In the genomic region with DNA sequence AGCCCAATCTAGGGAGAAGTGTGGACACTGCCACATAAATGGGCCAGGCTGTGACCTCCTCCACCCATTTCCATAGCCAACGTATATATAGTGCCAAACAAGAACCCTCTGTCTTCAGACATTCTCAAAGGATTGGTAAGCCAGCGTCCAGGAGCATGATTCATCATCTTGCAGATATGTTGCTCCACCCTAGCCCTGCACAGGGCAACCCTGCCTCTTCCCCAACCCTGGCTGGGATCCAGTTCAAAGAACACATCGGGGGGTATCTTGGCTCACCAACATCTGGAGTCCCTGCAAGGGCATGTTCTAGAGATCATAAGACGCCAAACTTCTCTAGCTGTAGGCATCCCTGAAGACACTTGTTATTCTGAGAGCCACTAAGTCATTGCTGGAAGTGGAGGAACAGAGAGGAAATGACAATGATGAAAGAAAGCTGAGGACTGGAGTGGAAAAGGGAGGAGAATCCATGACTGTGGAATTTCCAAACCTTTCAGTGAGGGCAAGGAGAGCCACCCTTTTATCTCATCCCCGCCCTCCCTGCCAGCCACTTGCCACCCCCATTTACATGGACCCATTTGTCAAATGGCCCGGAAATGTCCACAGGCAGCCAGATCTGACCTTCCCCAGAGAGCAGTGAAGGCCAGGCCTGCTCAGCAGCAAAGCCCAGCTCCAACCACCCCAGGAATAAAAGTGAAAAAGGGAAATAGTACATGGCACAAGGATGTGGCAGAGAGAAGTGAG, we compare ENCODE assay signal across 18 cellular contexts.
A peak's percentile ranks its signal among the peaks of the same experiment; 100 is the strongest.
DNase-seq lines count a peak whose midpoint lies in the region; ATAC-seq, FAIRE-seq and TF ChIP-seq lines count a peak whose summit lies in the region.
"Had no signal": no experiment of that assay in that cellular context is flagged by ENCODE, and none has a peak within 500 bp of the region (broad histone marks: within the 10 kb centered on the region; RNA-seq: fewer than 3 reads in every experiment).

No MANE protein-coding gene starts in this region.

- CTCF ChIA-PET in activated CD4-positive, alpha-beta memory T cell treated with anti-CD3 and anti-CD28 coated beads, Interleukin-2, amount 10 ng/mL, durations not matched to agents 7 days and 5 days (lab: Charles Lee) = no interaction called here

- H3K4me1 Mint-ChIP-seq in activated CD4-positive, alpha-beta memory T cell treated with anti-CD3 and anti-CD28 coated beads, Interleukin-2, amount 10 ng/mL, durations not matched to agents 7 days and 5 days = no peaks in the 10 kb centered on the region

- H3K4me3 Mint-ChIP-seq in activated CD4-positive, alpha-beta memory T cell treated with anti-CD3 and anti-CD28 coated beads, Interleukin-2, amount 10 ng/mL, durations not matched to agents 7 days and 5 days = no peak overlapping the region
- H3K4me3 Mint-ChIP-seq: WTC11 had no signal

- intact Hi-C loops in left ventricle myocardium inferior (cut with micrococcal nuclease) = no loop called here

- H3K36me3 Mint-ChIP-seq in activated CD4-positive, alpha-beta memory T cell treated with anti-CD3 and anti-CD28 coated beads, Interleukin-2, amount 10 ng/mL, durations not matched to agents 7 days and 5 days (ENCODE audit: low read depth) = no peaks in the 10 kb centered on the region
- H3K36me3 Mint-ChIP-seq: WTC11 had no signal

- peak; percentile 37 for ATAC-seq in gastroesophageal sphincter
- ATAC-seq in GM19452 (IDR thresholded peaks at IDR 0.05; ENCODE audit: unreplicated experiment) = no peak
- ATAC-seq: WTC11 had no signal

- no peak overlapping the region for H3K27ac Mint-ChIP-seq in activated CD4-positive, alpha-beta memory T cell treated with anti-CD3 and anti-CD28 coated beads, Interleukin-2, amount 10 ng/mL, durations not matched to agents 7 days and 5 days
- H3K27ac Mint-ChIP-seq: WTC11 had no signal

- H3K9me3 ChIP-seq in right atrium auricular region (no peaks in the 10 kb centered on the region), left ventricle myocardium inferior (replicated peaks) (no peaks in the 10 kb centered on the region), adipocyte (ENCODE audit: control insufficient read depth, low read length) (no peaks in the 10 kb centered on the region), gastroesophageal sphincter (no peaks in the 10 kb centered on the region)
- H3K9me3 ChIP-seq: SJCRH30, tibial artery had no signal

- H3K36me3 ChIP-seq in right atrium auricular region = no peaks in the 10 kb centered on the region
- no peaks in the 10 kb centered on the region for H3K36me3 ChIP-seq in left ventricle myocardium inferior
- no peaks in the 10 kb centered on the region for H3K36me3 ChIP-seq in adipocyte (ENCODE audit: control insufficient read depth, insufficient read depth, low read length, severe bottlenecking)
- no peaks in the 10 kb centered on the region for H3K36me3 ChIP-seq in gastroesophageal sphincter
- H3K36me3 ChIP-seq: SJCRH30, tibial artery had no signal

- no peak for TF ChIP-seq CTCF in right atrium auricular region (IDR thresholded peaks at IDR 0.05)
- no peak for TF ChIP-seq CTCF in left ventricle myocardium inferior (IDR thresholded peaks at IDR 0.05; ENCODE audit: borderline replicate concordance)
- no peak for TF ChIP-seq CTCF in gastroesophageal sphincter (IDR thresholded peaks at IDR 0.05)

- H3K27me3 Mint-ChIP-seq in activated CD4-positive, alpha-beta memory T cell treated with anti-CD3 and anti-CD28 coated beads, Interleukin-2, amount 10 ng/mL, durations not matched to agents 7 days and 5 days = peaks cover 19% of the 10 kb centered on the region

- H3K27ac ChIP-seq in right atrium auricular region (no peak overlapping the region), left ventricle myocardium inferior (replicated peaks) (no peak overlapping the region), gastroesophageal sphincter (no peak overlapping the region)
- H3K27ac ChIP-seq: SJCRH30, tibial artery had no signal

- DNase-seq in right atrium auricular region (ENCODE audit: low spot score) = peak; percentile 63
- DNase-seq in left ventricle myocardium inferior = no peak
- DNase-seq in adipocyte (ENCODE audit: low read depth) = peak; percentile 38
- DNase-seq in urothelium cell line (ENCODE audit: low spot score) = peak; percentile 92
- no peak for DNase-seq in GDM1 (lab: John Stamatoyannopoulos, UW)
- no peak for DNase-seq in activated CD4-positive, alpha-beta memory T cell treated with anti-CD3 and anti-CD28 coated beads, Interleukin-2, amount 10 ng/mL, durations not matched to agents 7 days and 5 days
- DNase-seq: activated T-cell treated with anti-CD3 and anti-CD28 coated beads for 4 hours; amniotic stem cell; DMS79 treated with DMSO at 0.1 percent for 48 hours; effector CD4-positive, alpha-beta T cell; NCI-H1048; NCI-H524; SJCRH30 had no signal

- WGBS in gastroesophageal sphincter (ENCODE audit: low coverage in 1 of 2), 2 donors = 71 to 89% methylated on average over 3 to 4 of the region's 6 CpGs

- POLR2A ChIA-PET in activated CD4-positive, alpha-beta memory T cell treated with anti-CD3 and anti-CD28 coated beads, Interleukin-2, amount 10 ng/mL, durations not matched to agents 7 days and 5 days (lab: Charles Lee) = no interaction called here

- H3K4me3 ChIP-seq in right atrium auricular region (no peak overlapping the region), left ventricle myocardium inferior (no peak overlapping the region), adipocyte (ENCODE audit: low read length) (no peak overlapping the region), gastroesophageal sphincter (no peak overlapping the region)
- H3K4me3 ChIP-seq: SJCRH30, tibial artery had no signal

- TF ChIP-seq EP300 in gastroesophageal sphincter (IDR thresholded peaks at IDR 0.05) = no peak

- H3K4me1 ChIP-seq in right atrium auricular region (peaks cover 0 to 9% of the 10 kb centered on the region in 2 donors), left ventricle myocardium inferior (peaks cover 17% of the 10 kb centered on the region), adipocyte (ENCODE audit: control insufficient read depth, insufficient read depth, low read length) (peaks cover 30% of the 10 kb centered on the region), gastroesophageal sphincter (peaks cover 0 to 12% (median 4%) of the 10 kb centered on the region in 3 donors)
- H3K4me1 ChIP-seq: tibial artery had no signal

- H3K9me3 Mint-ChIP-seq in activated CD4-positive, alpha-beta memory T cell treated with anti-CD3 and anti-CD28 coated beads, Interleukin-2, amount 10 ng/mL, durations not matched to agents 7 days and 5 days = no peaks in the 10 kb centered on the region
- H3K9me3 Mint-ChIP-seq: WTC11 had no signal

- H3K27me3 ChIP-seq in right atrium auricular region = no peaks in the 10 kb centered on the region
- H3K27me3 ChIP-seq in left ventricle myocardium inferior (ENCODE audit: low read depth) = no peaks in the 10 kb centered on the region
- H3K27me3 ChIP-seq in adipocyte (replicated peaks; ENCODE audit: control insufficient read depth, insufficient read depth, low read length) = no peaks in the 10 kb centered on the region
- H3K27me3 ChIP-seq in gastroesophageal sphincter = peaks cover 6% of the 10 kb centered on the region
- H3K27me3 ChIP-seq: SJCRH30, tibial artery had no signal

- H3K9ac ChIP-seq in adipocyte (ENCODE audit: low read length) = no peak overlapping the region

- FAIRE-seq in urothelium cell line (lab: Jason Lieb, UNC) = peak; percentile 73
- FAIRE-seq: A204.1 had no signal

- TF ChIP-seq POLR2A in gastroesophageal sphincter (IDR thresholded peaks at IDR 0.05) = no peak

Comparison
In these comparisons a context has a peak if more than half of its experiments do, and no peak if none do; other contexts are left out.
1. DNase-seq: peak in right atrium auricular region (single experiment), adipocyte (single experiment) and urothelium cell line (single experiment); none in left ventricle myocardium inferior (single experiment), GDM1 (single experiment) and activated CD4-positive, alpha-beta memory T cell treated with anti-CD3 and anti-CD28 coated beads, Interleukin-2, amount 10 ng/mL, durations not matched to agents 7 days and 5 days (single experiment).